ENCODE assay signal across 30 cellular contexts in genomic region chr6:8187209-8187608, GRCh38.
"Had no signal": no experiment of that assay in that cellular context is flagged by ENCODE, and none has a peak within 500 bp of the region (broad histone marks: within the 10 kb centered on the region; RNA-seq: fewer than 3 reads in every experiment).

No MANE protein-coding gene starts in this region.

- DNase-seq: activated B cell treated with CpG ODN at 0.5 μM for 24 hours; activated CD4-positive, alpha-beta memory T cell treated with anti-CD3 and anti-CD28 coated beads for 36 hours; activated CD4-positive, alpha-beta T cell treated with anti-CD3 and anti-CD28 coated beads for 4 hours; activated CD4-positive, alpha-beta T cell treated with anti-CD3 and anti-CD28 coated beads, Interleukin-2, amount 10 ng/mL, durations not matched to agents 24 days and 14 days; activated CD4-positive, alpha-beta T cell treated with anti-CD3 and anti-CD28 coated beads, Interleukin-2, amount 50 U/mL, for 1 hour; activated CD4-positive, alpha-beta T cell treated with anti-CD3 and anti-CD28 coated beads, Interleukin-2, amount 50 U/mL, for 4 hours; activated CD4-positive, CD25-positive, alpha-beta regulatory T cell treated with anti-CD3 and anti-CD28 coated beads, Interleukin-2, amount 50 U/mL, for 72 hours; activated CD8-positive, alpha-beta memory T cell treated with anti-CD3 and anti-CD28 coated beads, Interleukin-2, amount 50 U/mL, for 4 hours; activated CD8-positive, alpha-beta T cell treated with anti-CD3 and anti-CD28 coated beads for 36 hours; activated effector memory CD4-positive, alpha-beta T cell treated with anti-CD3 and anti-CD28 coated beads, Interleukin-2, amount 50 U/mL, for 16 hours; activated naive CD4-positive, alpha-beta T cell treated with anti-CD3 and anti-CD28 coated beads, Interleukin-2, amount 10 ng/mL, durations not matched to agents 7 days and 5 days; activated naive CD4-positive, alpha-beta T cell treated with Interleukin-2 at 50 U/mL for 16 hours; activated naive CD8-positive, alpha-beta T cell treated with anti-CD3 and anti-CD28 coated beads, Interleukin-2, amount 10 ng/mL, durations not matched to agents 7 days and 5 days; activated naive CD8-positive, alpha-beta T cell treated with anti-CD3 and anti-CD28 coated beads, Interleukin-2, amount 50 U/mL, for 24 hours; activated T-cell treated with anti-CD3 and anti-CD28 coated beads for 4 hours; activated T-cell treated with anti-CD3 and anti-CD28 coated beads, Interleukin-2, amount 50 U/mL, for 1 hour; activated T-cell treated with anti-CD3 and anti-CD28 coated beads, Interleukin-2, amount 50 U/mL, for 4 hours; activated T-cell treated with anti-CD3 and anti-CD28 coated beads, Interleukin-2, amount 50 U/mL, for 72 hours; amygdala; anterior cingulate cortex; caudate nucleus; cerebellar nuclear complex; T-helper 2 cell; T-helper 9 cell had no signal

- H3K27ac ChIP-seq: ascending aorta, cardiac muscle cell, VCaP had no signal

- FAIRE-seq: bronchial epithelial cell, TTC549 had no signal

- H3K9me3 ChIP-seq: ascending aorta had no signal

- H3K4me3 ChIP-seq: ascending aorta, cardiac muscle cell had no signal

- H3K36me3 ChIP-seq: ascending aorta, cardiac muscle cell had no signal

- H3K27me3 ChIP-seq: ascending aorta, cardiac muscle cell had no signal

- ATAC-seq: activated CD8-positive, alpha-beta T cell treated with anti-CD3 and anti-CD28 coated beads for 36 hours; activated naive CD8-positive, alpha-beta T cell treated with anti-CD3 and anti-CD28 coated beads, Interleukin-2, amount 50 U/mL, for 24 hours; activated T-cell treated with anti-CD3 and anti-CD28 coated beads, Interleukin-2, amount 50 U/mL, for 4 hours; activated T-cell treated with anti-CD3 and anti-CD28 coated beads, Interleukin-2, amount 50 U/mL, for 72 hours; activated T-helper 17 cell treated with anti-CD3 and anti-CD28 coated beads, Interleukin-2, amount 50 U/mL, for 72 hours had no signal
